8 cellular contexts compared by ENCODE assay signal in genomic region chr4:83010111-83010521, GRCh38. TPM values are rescaled to one million over a fixed set of nuclear protein-coding genes. Genes with fewer than 3 reads are reported as not detected.
A peak's percentile ranks its signal among the peaks of the same experiment; 100 is the strongest.
DNase-seq lines count a peak whose midpoint lies in the region; ATAC-seq and TF ChIP-seq lines count a peak whose summit lies in the region.

No MANE protein-coding gene starts in this region.

- H3K27ac ChIP-seq in brain microvascular endothelial cell: peak overlapping the region; percentile 95
- H3K27ac ChIP-seq in right lobe of liver: peak overlapping the region; percentile 69 to 83 (median 76)
- H3K27ac ChIP-seq in thyroid gland: peak overlapping the region; percentile 75 to 93 (median 87)

- intact Hi-C loops in right lobe of liver (cut with DNase I): no loop called here
- intact Hi-C loops in thyroid gland (cut with DNase I): loop anchor here (2.0 to 10.0 kb wide), 4 partner anchors 25 to 725 kb away; partner anchors contain the start of genes COPS4, ENOPH1, HNRNPDL and SEC31A

- no peak for TF ChIP-seq CTCF in brain microvascular endothelial cell (IDR thresholded peaks at IDR 0.05; ENCODE audit: low read depth, low read length, missing control alignments)
- no peak for TF ChIP-seq CTCF in right lobe of liver (IDR thresholded peaks at IDR 0.05)
- no peak for TF ChIP-seq CTCF in thyroid gland (IDR thresholded peaks at IDR 0.05)

- TF ChIP-seq POLR2A in right lobe of liver (IDR thresholded peaks at IDR 0.05) (no peak), thyroid gland (IDR thresholded peaks at IDR 0.05) (no peak)

- WGBS in right lobe of liver (ENCODE audit: insufficient coverage, low coverage, low lambda C conversion rate, missing lambda C conversion rate): under 1% methylated on average over 14 of the region's 14 CpGs
- WGBS in thyroid gland, 2 donors: 0% methylated on average over 11 to 12 of the region's 14 CpGs

- DNase-seq in NCI-H1092 treated with DMSO at 0.1 percent for 48 hours (lab: John Stamatoyannopoulos, UW) (peak; percentile 15), NCI-H1092 (lab: John Stamatoyannopoulos, UW) (no peak), NCI-H1694 treated with DMSO at 0.1 percent for 48 hours (lab: John Stamatoyannopoulos, UW) (peak; percentile 15), brain microvascular endothelial cell (peak; percentile 11), right lobe of liver (no peak), thyroid gland (no peak), SHP77 treated with DMSO at 0.1 percent for 48 hours (lab: John Stamatoyannopoulos, UW) (no peak)

- H3K36me3 ChIP-seq in brain microvascular endothelial cell (replicated peaks): no peaks in the 10 kb centered on the region
- H3K36me3 ChIP-seq in right lobe of liver: no peaks in the 10 kb centered on the region
- no peaks in the 10 kb centered on the region for H3K36me3 ChIP-seq in thyroid gland

- H3K9me3 ChIP-seq in right lobe of liver: no peaks in the 10 kb centered on the region
- no peaks in the 10 kb centered on the region for H3K9me3 ChIP-seq in thyroid gland

- in situ Hi-C loops in brain microvascular endothelial cell (cut with HindIII; ENCODE audit: low pct_ligation_motif_present, low sequenced_read_pairs): no loop called here

- H3K4me1 ChIP-seq in right lobe of liver (peaks cover 0 to 23% (median 11%) of the 10 kb centered on the region in 4 donors), thyroid gland (peaks cover 8 to 28% of the 10 kb centered on the region in 2 donors)

- H3K27me3 ChIP-seq in brain microvascular endothelial cell (replicated peaks): no peaks in the 10 kb centered on the region
- H3K27me3 ChIP-seq in right lobe of liver: no peaks in the 10 kb centered on the region
- H3K27me3 ChIP-seq in thyroid gland: no peaks in the 10 kb centered on the region

- H3K4me3 ChIP-seq in brain microvascular endothelial cell (ENCODE audit: low read depth, low read length): peak overlapping the region; percentile 69
- H3K4me3 ChIP-seq in right lobe of liver: peak overlapping the region; percentile 75 to 85 (median 80)
- peak overlapping the region; percentile 47 to 83 (median 79) for H3K4me3 ChIP-seq in thyroid gland (replicated peaks in 1 of 3)

- peak in 1 of 4 donors; percentile 2 for ATAC-seq in right lobe of liver
- ATAC-seq in HG03045 (IDR thresholded peaks at IDR 0.05; ENCODE audit: unreplicated experiment): no peak

RNA-seq across cellular contexts. Expression of gene LIN54, which starts 0.5 kb away (rescaled TPM):
- total RNA-seq in right lobe of liver: 1 to 10 TPM; 5.4 to 8.1 (median 6.0) TPM
- total RNA-seq in thyroid gland: 10 to 100 TPM; 14.8 to 20.8 (median 18.1) TPM

RNA-seq across cellular contexts. Expression of gene COPS4, which starts 24.9 kb away (rescaled TPM):
- 10 to 100 TPM; 11.1 to 18.9 (median 14.7) TPM for total RNA-seq in right lobe of liver
- total RNA-seq in thyroid gland: 10 to 100 TPM; 35.3 to 69.9 (median 50.4) TPM

Comparison
In these comparisons a context has a peak if more than half of its experiments do, and no peak if none do; other contexts are left out.
1. DNase-seq: peak in NCI-H1092 treated with DMSO at 0.1 percent for 48 hours (single experiment), NCI-H1694 treated with DMSO at 0.1 percent for 48 hours (single experiment) and brain microvascular endothelial cell (single experiment); none in NCI-H1092 (single experiment), right lobe of liver (0 of 3), thyroid gland (0 of 2) and SHP77 treated with DMSO at 0.1 percent for 48 hours (single experiment).
2. Peak in every context shown above with its lines, with median percentiles within 50 percentile points of each other: H3K27ac ChIP-seq and H3K4me3 ChIP-seq.